Comparison of ENCODE assay signal across 8 cellular contexts in the genomic region with DNA sequence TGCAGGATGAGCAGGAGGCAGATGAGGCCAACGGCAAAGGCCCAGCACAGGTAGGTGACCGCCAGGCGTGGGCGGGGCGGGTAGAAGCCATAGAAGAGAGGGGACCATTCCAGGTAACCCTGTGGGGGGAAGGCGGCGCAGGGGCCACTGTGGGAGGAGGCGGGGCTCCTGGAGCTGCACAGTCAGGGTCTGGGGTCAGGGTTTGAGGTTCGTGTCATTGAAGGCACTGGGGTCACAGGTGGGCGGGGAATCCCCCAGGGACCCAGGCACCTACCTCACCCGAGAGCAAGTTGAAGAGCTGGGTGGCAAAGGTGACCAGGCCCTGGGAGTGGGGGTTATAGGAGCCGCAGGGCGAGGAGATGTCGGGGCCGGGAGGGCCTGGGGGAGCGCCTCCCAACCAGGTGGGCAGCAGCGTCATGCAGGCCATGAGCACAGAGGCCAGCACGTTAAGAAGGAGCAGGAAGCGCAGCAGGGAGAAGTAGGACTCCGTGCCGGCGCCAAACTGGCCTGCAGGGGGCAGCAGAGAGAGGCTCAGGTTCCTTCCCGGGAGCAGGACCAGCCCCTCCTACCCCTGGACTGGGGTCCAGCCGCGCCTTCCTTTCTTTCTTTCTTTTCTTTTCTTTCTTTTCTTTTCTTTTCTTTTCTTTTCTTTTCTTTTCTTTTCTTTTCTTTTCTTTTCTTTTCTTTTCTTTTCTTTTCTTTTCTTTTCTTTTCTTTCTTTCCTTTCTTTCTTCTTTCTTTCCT. TPM values are rescaled to one million over a fixed set of nuclear protein-coding genes. Genes with fewer than 3 reads are reported as not detected.
A peak's percentile ranks its signal among the peaks of the same experiment; 100 is the strongest.
DNase-seq lines count a peak whose midpoint lies in the region; ATAC-seq and TF ChIP-seq lines count a peak whose summit lies in the region.

No MANE protein-coding gene starts in this region.

- peaks cover 1% of the 10 kb centered on the region for H3K4me1 ChIP-seq in Caco-2

- BruUV-seq in Caco-2 (replicated peaks; lab: Mats Ljungman, UMichigan) = no TSS peak

- ATAC-seq in HG02970 (IDR thresholded peaks at IDR 0.05; ENCODE audit: low FRiP score, unreplicated experiment) (peak; percentile 68), left lobe of liver (peak; percentile 97), GM18505 (IDR thresholded peaks at IDR 0.05; ENCODE audit: unreplicated experiment) (no peak)

- H3K27me3 Mint-ChIP-seq in Caco-2 (ENCODE audit: insufficient read depth, unreplicated experiment) = no peaks in the 10 kb centered on the region

- POLR2A ChIA-PET in Caco-2 (lab: Charles Lee) = interaction anchor here (0.8 kb wide), 1 partner anchor 21 kb away, joined by 3 read pairs; the partner anchor contains the start of gene MBOAT7

- no peak overlapping the region for H3K4me3 Mint-ChIP-seq in Caco-2 (ENCODE audit: unreplicated experiment)

- H3K36me3 Mint-ChIP-seq in Caco-2 (ENCODE audit: insufficient read depth, unreplicated experiment) = peaks cover 63% of the 10 kb centered on the region

- CTCF ChIA-PET in Caco-2 (lab: Charles Lee) = interaction anchor here (0.6 to 1.7 kb wide), 8 partner anchors 8 to 211 kb away, joined by 3 to 10 read pairs (median 4); partner anchors contain the start of genes CNOT3, LENG1 and MBOAT7

- no peaks in the 10 kb centered on the region for H3K36me3 ChIP-seq in Caco-2 (ENCODE audit: control insufficient read depth, insufficient read depth, low read length)

- no peak overlapping the region for H3K27ac Mint-ChIP-seq in Caco-2 (ENCODE audit: unreplicated experiment)

- H3K9me3 ChIP-seq in Caco-2 = no peaks in the 10 kb centered on the region

- no peaks in the 10 kb centered on the region for H3K27me3 ChIP-seq in Caco-2 (replicated peaks; ENCODE audit: control insufficient read depth, insufficient read depth, low read length)

- TF ChIP-seq CTCF in Caco-2 (IDR thresholded peaks at IDR 0.05; ENCODE audit: insufficient read depth in 1 of 2, low read depth in 1 of 2, low read length in 1 of 2, severe bottlenecking in 1 of 2, unreplicated experiment in 1 of 2) = peak; percentile 90 to 92

- H3K9me3 Mint-ChIP-seq in Caco-2 (ENCODE audit: unreplicated experiment) = peaks cover 12% of the 10 kb centered on the region

- no peak for TF ChIP-seq POLR2A in GM18505 (IDR thresholded peaks at IDR 0.05; ENCODE audit: borderline replicate concordance, extremely low read depth, insufficient read depth, insufficient read length)

- intact Hi-C loops in Caco-2 (cut with micrococcal nuclease; ENCODE audit: unreplicated experiment) = loop anchor here (1.0 kb wide), 2 partner anchors 63 to 98 kb away; no protein-coding TSS in a partner anchor

- DNase-seq in Caco-2 (peak; percentile 90 to 95), NCI-H526 (lab: John Stamatoyannopoulos, UW) (peak; percentile 79 to 97), left lobe of liver (ENCODE audit: low spot score) (peak; percentile 88)
- peak; percentile 92 to 95 for DNase-seq in activated CD4-positive, alpha-beta T cell treated with anti-CD3 and anti-CD28 coated beads for 24 hours (ENCODE audit: low read depth in 2 of 2)
- DNase-seq in central memory CD4-positive, alpha-beta T cell = peak; percentile 75
- peak; percentile 80 to 94 for DNase-seq in stimulated activated CD4-positive, alpha-beta T cell treated with anti-CD3 and anti-CD28 coated beads, Interleukin-4, amount 100 ng/mL, for 4 hours

- H3K4me3 ChIP-seq in Caco-2 (ENCODE audit: low read depth, low read length) = no peak overlapping the region

- peaks cover 30% of the 10 kb centered on the region for H3K4me1 Mint-ChIP-seq in Caco-2 (ENCODE audit: low read depth, unreplicated experiment)

RNA-seq across cellular contexts. Expression of gene TMC4, which starts 4.6 kb away (rescaled TPM):
- 38.9 and 45.9 TPM in 2 replicates for total RNA-seq in Caco-2 (2022)
- total RNA-seq in left lobe of liver = 1.9 TPM

RNA-seq across cellular contexts. Expression of gene LENG1, which starts 8.8 kb away (rescaled TPM):
- total RNA-seq in Caco-2 (2022) (6.6 and 6.9 TPM in 2 replicates), left lobe of liver (1.3 TPM)

RNA-seq across cellular contexts. Expression of gene MBOAT7, which starts 21.0 kb away (rescaled TPM):
- total RNA-seq in Caco-2 (2022) (137 and 149 TPM in 2 replicates), left lobe of liver (34.3 TPM)

RNA-seq across cellular contexts. Expression of gene TSEN34, which starts 22.8 kb away (rescaled TPM):
- total RNA-seq in Caco-2 (2022) = 42.6 TPM in 2 replicates
- total RNA-seq in left lobe of liver = 17.4 TPM

RNA-seq across cellular contexts. Expression of gene CNOT3, which starts 30.8 kb away (rescaled TPM):
- total RNA-seq in Caco-2 (2022) (77.7 and 82.1 TPM in 2 replicates), left lobe of liver (19.0 TPM)

Comparison
In these comparisons a context has a peak if more than half of its experiments do, and no peak if none do; other contexts are left out.
1. RNA of gene TMC4, which starts 4.6 kb away (total RNA-seq): 38.9 to 45.9 TPM in Caco-2; 1.9 TPM in left lobe of liver (single experiment); every median in the first group is over 10 times any median in the second.
2. Peak in every context shown above with its lines, with median percentiles within 50 percentile points of each other: DNase-seq.